Comparison of ENCODE assay signal across 28 cellular contexts in genomic region chr15:30670056-30670455, GRCh38.
DNase-seq lines count a peak whose midpoint lies in the region; ATAC-seq and TF ChIP-seq lines count a peak whose summit lies in the region.
"Had no signal": no experiment of that assay in that cellular context is flagged by ENCODE, and none has a peak within 500 bp of the region (broad histone marks: within the 10 kb centered on the region; RNA-seq: fewer than 3 reads in every experiment).

No MANE protein-coding gene starts in this region.

- H2AFZ ChIP-seq in neural progenitor cell (replicated peaks) = no peak overlapping the region

- H3K9ac ChIP-seq in neural progenitor cell = no peak overlapping the region

- H3K27ac Mint-ChIP-seq in neural progenitor cell = no peak overlapping the region
- H3K27ac Mint-ChIP-seq: activated naive CD4-positive, alpha-beta T cell treated with anti-CD3 and anti-CD28 coated beads for 36 hours; activated T-cell treated with anti-CD3 and anti-CD28 coated beads, Interleukin-2, amount 50 U/mL, for 72 hours; B cell; immature natural killer cell; nephron progenitor cell; type B pancreatic cell had no signal

- H3K79me2 ChIP-seq in neural progenitor cell (ENCODE audit: low read depth) = no peaks in the 10 kb centered on the region

- H3F3A ChIP-seq in neural progenitor cell (ENCODE audit: low read depth) = no peaks in the 10 kb centered on the region

- H3K4me3 ChIP-seq in cardiac fibroblast (replicated peaks in 1 of 2; ENCODE audit: low read depth in 2 of 2, low read length in 2 of 2) (no peak overlapping the region), tibial artery (no peak overlapping the region), neural progenitor cell (no peak overlapping the region)
- H3K4me3 ChIP-seq: adrenal gland, gastroesophageal sphincter, right atrium auricular region, spleen had no signal

- H3K36me3 Mint-ChIP-seq in neural progenitor cell = peaks cover 32% of the 10 kb centered on the region

- H3K4me1 ChIP-seq in tibial artery (no peaks in the 10 kb centered on the region), neural progenitor cell (no peaks in the 10 kb centered on the region)
- H3K4me1 ChIP-seq: adrenal gland, gastroesophageal sphincter, right atrium auricular region, spleen had no signal

- H3K4me3 Mint-ChIP-seq in neural progenitor cell = no peak overlapping the region
- H3K4me3 Mint-ChIP-seq: activated naive CD4-positive, alpha-beta T cell treated with anti-CD3 and anti-CD28 coated beads for 36 hours; activated T-cell treated with anti-CD3 and anti-CD28 coated beads, Interleukin-2, amount 50 U/mL, for 72 hours; B cell; CD8-positive, alpha-beta memory T cell; immature natural killer cell; nephron progenitor cell; type B pancreatic cell had no signal

- H3K9me3 Mint-ChIP-seq in neural progenitor cell = peaks cover 3% of the 10 kb centered on the region
- H3K9me3 Mint-ChIP-seq: activated naive CD4-positive, alpha-beta T cell treated with anti-CD3 and anti-CD28 coated beads for 36 hours; CD8-positive, alpha-beta memory T cell; immature natural killer cell; type B pancreatic cell had no signal

- H3K4me2 ChIP-seq in neural progenitor cell = no peak overlapping the region

- intact Hi-C loops in tibial artery (cut with DNase I; ENCODE audit: low total_unique reads) = no loop called here

- H3K9me3 ChIP-seq in tibial artery (no peaks in the 10 kb centered on the region), neural progenitor cell (ENCODE audit: low read depth) (no peaks in the 10 kb centered on the region)
- H3K9me3 ChIP-seq: adrenal gland, gastroesophageal sphincter, right atrium auricular region, spleen had no signal

- DNase-seq in AG08396 (ENCODE audit: low spot score) = peak; percentile 5
- peak; percentile 21 for DNase-seq in HT1080 (ENCODE audit: low read depth)
- peak; percentile 9 to 24 for DNase-seq in cardiac fibroblast (ENCODE audit: low read depth in 2 of 2)
- peak; percentile 1 for DNase-seq in kidney tubule cell (ENCODE audit: low spot score)
- DNase-seq in tibial artery = no peak
- no peak for DNase-seq in NOMO-1 treated with DMSO at 0.1 percent for 48 hours (lab: John Stamatoyannopoulos, UW; ENCODE audit: unreplicated experiment)
- DNase-seq in neural progenitor cell (ENCODE audit: low spot score) = no peak
- DNase-seq: activated CD4-positive, alpha-beta T cell treated with anti-CD3 and anti-CD28 coated beads, Interleukin-2, amount 50 U/mL, for 1 hour; activated naive CD4-positive, alpha-beta T cell treated with anti-CD3 and anti-CD28 coated beads for 36 hours; activated T-cell treated with anti-CD3 and anti-CD28 coated beads, Interleukin-2, amount 50 U/mL, for 72 hours; CD8-positive, alpha-beta memory T cell; DMS 273 treated with DMSO at 0.1 percent for 48 hours; hippocampal formation; immature natural killer cell; MV-4-11; NCI-H446 treated with DMSO at 0.1 percent for 48 hours; nephron progenitor cell; spleen; stimulated activated CD4-positive, alpha-beta T cell treated with anti-CD3 and anti-CD28 coated beads, Interleukin-2, amount 100 ng/mL, for 48 hours had no signal

- no peak for ATAC-seq in GM18498 (IDR thresholded peaks at IDR 0.05; ENCODE audit: unreplicated experiment)
- ATAC-seq: activated T-cell treated with anti-CD3 and anti-CD28 coated beads, Interleukin-2, amount 50 U/mL, for 72 hours; gastroesophageal sphincter; Right ventricle myocardium inferior; SK-N-SH treated with all-trans-retinoic acid at 6 μM for 48 hours had no signal

- H3K27ac ChIP-seq in tibial artery (no peak overlapping the region), neural progenitor cell (no peak overlapping the region)
- H3K27ac ChIP-seq: adrenal gland, gastroesophageal sphincter, right atrium auricular region, spleen, VCaP had no signal

- TF ChIP-seq CTCF in cardiac fibroblast (IDR thresholded peaks at IDR 0.05; ENCODE audit: low read depth, low read length) (no peak), tibial artery (IDR thresholded peaks at IDR 0.05) (no peak), neural progenitor cell (IDR thresholded peaks at IDR 0.05) (no peak)

- H4K20me1 ChIP-seq in neural progenitor cell (ENCODE audit: low read depth) = no peaks in the 10 kb centered on the region

- H3K36me3 ChIP-seq in tibial artery (no peaks in the 10 kb centered on the region), neural progenitor cell (peaks cover 6% of the 10 kb centered on the region)
- H3K36me3 ChIP-seq: adrenal gland, gastroesophageal sphincter, right atrium auricular region, spleen had no signal

- no peaks in the 10 kb centered on the region for H3K4me1 Mint-ChIP-seq in neural progenitor cell
- H3K4me1 Mint-ChIP-seq: B cell; CD8-positive, alpha-beta memory T cell; immature natural killer cell; nephron progenitor cell had no signal

- no peaks in the 10 kb centered on the region for H3K27me3 ChIP-seq in tibial artery
- H3K27me3 ChIP-seq in neural progenitor cell = no peaks in the 10 kb centered on the region
- H3K27me3 ChIP-seq: adrenal gland, gastroesophageal sphincter, right atrium auricular region, spleen had no signal

- H3K27me3 Mint-ChIP-seq in neural progenitor cell (ENCODE audit: insufficient read depth, low read depth) = no peaks in the 10 kb centered on the region
- H3K27me3 Mint-ChIP-seq: B cell, type B pancreatic cell had no signal

Comparison
In these comparisons a context has a peak if more than half of its experiments do, and no peak if none do; other contexts are left out.
1. DNase-seq: peak in AG08396 (single experiment), HT1080 (single experiment), cardiac fibroblast (2 of 2) and kidney tubule cell (single experiment); none in tibial artery (0 of 2), NOMO-1 treated with DMSO at 0.1 percent for 48 hours (single experiment) and neural progenitor cell (single experiment).